16 cellular contexts compared by ENCODE assay signal in genomic region chr9:82147798-82148440, GRCh38.
A peak's percentile ranks its signal among the peaks of the same experiment; 100 is the strongest.
DNase-seq lines count a peak whose midpoint lies in the region; ATAC-seq and TF ChIP-seq lines count a peak whose summit lies in the region.
"Had no signal": no experiment of that assay in that cellular context is flagged by ENCODE, and none has a peak within 500 bp of the region (broad histone marks: within the 10 kb centered on the region; RNA-seq: fewer than 3 reads in every experiment).

No MANE protein-coding gene starts in this region.

- peaks cover 0 to 8% (median 3%) of the 10 kb centered on the region in 8 donors for H3K9me3 Mint-ChIP-seq in CD4-positive, alpha-beta memory T cell

- no peak overlapping the region for H2AFZ ChIP-seq in SK-N-SH (ENCODE audit: low read depth)

- no peak for TF ChIP-seq EP300 in SK-N-SH (IDR thresholded peaks at IDR 0.05; ENCODE audit: borderline replicate concordance in 1 of 2, low read depth in 1 of 2, low read length in 1 of 2)

- no peak for TF ChIP-seq RAD21 in SK-N-SH (IDR thresholded peaks at IDR 0.05; ENCODE audit: low read length)

- H4K20me1 ChIP-seq in SK-N-SH (ENCODE audit: insufficient read depth): no peaks in the 10 kb centered on the region

- TF ChIP-seq CTCF in SK-N-SH (IDR thresholded peaks at IDR 0.05): no peak

- H3K9me3 ChIP-seq in SK-N-SH: no peaks in the 10 kb centered on the region
- no peaks in the 10 kb centered on the region for H3K9me3 ChIP-seq in CD4-positive, alpha-beta memory T cell (ENCODE audit: control insufficient read depth in 1 of 2, low read length in 2 of 2)
- H3K9me3 ChIP-seq: Peyer's patch had no signal

- POLR2A ChIA-PET in SK-N-SH (lab: Yijun Ruan, JAX): no interaction called here
- POLR2A ChIA-PET in CD4-positive, alpha-beta memory T cell (lab: Charles Lee; ENCODE audit: partially characterized antibody): no interaction called here

- H3K9ac ChIP-seq in SK-N-SH: no peak overlapping the region

- intact Hi-C loops in CD4-positive, alpha-beta memory T cell (cut with micrococcal nuclease): no loop called here

- ATAC-seq in SK-N-SH treated with all-trans-retinoic acid at 6 μM for 48 hours (no peak), HG02678 (IDR thresholded peaks at IDR 0.05; ENCODE audit: unreplicated experiment) (no peak)

- no peaks in the 10 kb centered on the region for H3K9me2 ChIP-seq in SK-N-SH

- no peaks in the 10 kb centered on the region for H3K36me3 Mint-ChIP-seq in CD4-positive, alpha-beta memory T cell

- peaks cover 17 to 25% of the 10 kb centered on the region in 2 experiments for H3K4me1 ChIP-seq in SK-N-SH (ENCODE audit: control insufficient read depth in 1 of 2, insufficient read depth in 2 of 2, low read depth in 1 of 2, low read length in 1 of 2)
- H3K4me1 ChIP-seq in CD4-positive, alpha-beta memory T cell (ENCODE audit: insufficient read depth, low read length): no peaks in the 10 kb centered on the region
- H3K4me1 ChIP-seq: Peyer's patch had no signal

- H3K27me3 ChIP-seq in SK-N-SH (ENCODE audit: insufficient read depth): no peaks in the 10 kb centered on the region
- H3K27me3 ChIP-seq in CD4-positive, alpha-beta memory T cell (ENCODE audit: insufficient read depth, low read length): no peaks in the 10 kb centered on the region
- H3K27me3 ChIP-seq: Peyer's patch had no signal

- no peaks in the 10 kb centered on the region for H3K79me2 ChIP-seq in SK-N-SH (ENCODE audit: insufficient read depth)

- peak overlapping the region; percentile 16 to 83; a peak in 3 of 4 replicates for H3K27ac ChIP-seq in SK-N-SH (ENCODE audit: low read depth in 2 of 2, low read length in 1 of 2)
- no peak overlapping the region for H3K27ac ChIP-seq in CD4-positive, alpha-beta memory T cell (ENCODE audit: low read depth, low read length)
- H3K27ac ChIP-seq: C4-2B, Peyer's patch, SK-N-MC had no signal

- WGBS in SK-N-SH (ENCODE audit: low lambda C conversion rate): 57% methylated on average over 2 of the region's 2 CpGs

- no peak overlapping the region for H3K4me3 ChIP-seq in SK-N-SH (ENCODE audit: low read depth in 2 of 2, low read length in 1 of 2)
- H3K4me3 ChIP-seq in CD4-positive, alpha-beta memory T cell (ENCODE audit: low read length in 2 of 2): no peak overlapping the region
- H3K4me3 ChIP-seq: Peyer's patch, SK-N-MC had no signal

- CTCF ChIA-PET in SK-N-SH (lab: Yijun Ruan, JAX): no interaction called here
- CTCF ChIA-PET in CD4-positive, alpha-beta memory T cell (lab: Charles Lee; ENCODE audit: partially characterized antibody): no interaction called here

- no peak for DNase-seq in SK-N-SH
- DNase-seq in RPMI7951 (ENCODE audit: low read depth): peak; percentile 24
- DNase-seq in kidney glomerular epithelial cell (lab: John Stamatoyannopoulos, UW): peak; percentile 31
- no peak for DNase-seq in activated gamma-delta T cell treated with Interleukin-2 at 50 U/mL for 16 hours
- DNase-seq in NCI-H1436 treated with DMSO at 0.1 percent for 48 hours (lab: John Stamatoyannopoulos, UW): no peak
- no peak for DNase-seq in CD4-positive, alpha-beta memory T cell
- DNase-seq: COR-L47, HCEC 1CT, KBM-7, NCI-H2227 treated with DMSO at 0.1 percent for 48 hours, Peyer's patch, Right ventricle myocardium superior had no signal

- no peaks in the 10 kb centered on the region for H3K27me3 Mint-ChIP-seq in CD4-positive, alpha-beta memory T cell

- H3K4me1 Mint-ChIP-seq in CD4-positive, alpha-beta memory T cell: no peaks in the 10 kb centered on the region

- H3K4me3 Mint-ChIP-seq in CD4-positive, alpha-beta memory T cell: no peak overlapping the region

- H3K36me3 ChIP-seq in SK-N-SH (replicated peaks in 1 of 2; ENCODE audit: control insufficient read depth in 1 of 2, insufficient read depth in 2 of 2, low read length in 1 of 2): no peaks in the 10 kb centered on the region
- H3K36me3 ChIP-seq in CD4-positive, alpha-beta memory T cell (ENCODE audit: insufficient read depth, low read length): no peaks in the 10 kb centered on the region
- H3K36me3 ChIP-seq: Peyer's patch had no signal

- H3K4me2 ChIP-seq in SK-N-SH: peak overlapping the region; percentile 74; the same call in 1 of the 2 replicates

- no peak overlapping the region for H3K27ac Mint-ChIP-seq in CD4-positive, alpha-beta memory T cell

- H3F3A ChIP-seq in SK-N-SH (replicated peaks; ENCODE audit: insufficient read depth): peaks cover 18% of the 10 kb centered on the region

TF ChIP-seq in SK-N-SH, 30 proteins besides CTCF, POLR2A, EP300 and RAD21 (continues in another document):
- TF ChIP-seq FOXJ3 (CRISPR knock-in tag; IDR thresholded peaks at IDR 0.05) (no peak), GABPA (IDR thresholded peaks at IDR 0.05; ENCODE audit: low read depth) (no peak), SIN3A (IDR thresholded peaks at IDR 0.05; ENCODE audit: borderline replicate concordance, low read depth, low read length) (no peak), ELF1 (IDR thresholded peaks at IDR 0.05) (no peak), MXI1 (IDR thresholded peaks at IDR 0.05; ENCODE audit: low read depth, low read length) (no peak), EZH2phosphoT487 (IDR thresholded peaks at IDR 0.05; ENCODE audit: borderline replicate concordance, low read depth) (no peak), PBX3 (IDR thresholded peaks at IDR 0.05) (no peak), TCF12 (IDR thresholded peaks at IDR 0.05) (no peak), MEF2A (IDR thresholded peaks at IDR 0.05; ENCODE audit: borderline replicate concordance, low read depth) (no peak)
- TF ChIP-seq, protein P1, sequence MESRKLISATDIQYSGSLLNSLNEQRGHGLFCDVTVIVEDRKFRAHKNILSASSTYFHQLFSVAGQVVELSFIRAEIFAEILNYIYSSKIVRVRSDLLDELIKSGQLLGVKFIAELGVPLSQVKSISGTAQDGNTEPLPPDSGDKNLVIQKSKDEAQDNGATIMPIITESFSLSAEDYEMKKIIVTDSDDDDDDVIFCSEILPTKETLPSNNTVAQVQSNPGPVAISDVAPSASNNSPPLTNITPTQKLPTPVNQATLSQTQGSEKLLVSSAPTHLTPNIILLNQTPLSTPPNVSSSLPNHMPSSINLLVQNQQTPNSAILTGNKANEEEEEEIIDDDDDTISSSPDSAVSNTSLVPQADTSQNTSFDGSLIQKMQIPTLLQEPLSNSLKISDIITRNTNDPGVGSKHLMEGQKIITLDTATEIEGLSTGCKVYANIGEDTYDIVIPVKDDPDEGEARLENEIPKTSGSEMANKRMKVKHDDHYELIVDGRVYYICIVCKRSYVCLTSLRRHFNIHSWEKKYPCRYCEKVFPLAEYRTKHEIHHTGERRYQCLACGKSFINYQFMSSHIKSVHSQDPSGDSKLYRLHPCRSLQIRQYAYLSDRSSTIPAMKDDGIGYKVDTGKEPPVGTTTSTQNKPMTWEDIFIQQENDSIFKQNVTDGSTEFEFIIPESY (IDR thresholded peaks at IDR 0.05; ENCODE audit: borderline replicate concordance, low read depth): no peak

TF ChIP-seq in SK-N-SH treated with all-trans-retinoic acid at 6 μM for 48 hours, 23 proteins besides CTCF, POLR2A, EP300 and RAD21 (continues in another document):
- no peak for TF ChIP-seq ZFP3 (CRISPR knock-in tag; IDR thresholded peaks at IDR 0.05)
- no peak for TF ChIP-seq PPARA (CRISPR knock-in tag; IDR thresholded peaks at IDR 0.05; ENCODE audit: borderline replicate concordance)
- no peak for TF ChIP-seq ISL1 (CRISPR knock-in tag; IDR thresholded peaks at IDR 0.05)
- no peak for TF ChIP-seq OSR1 (CRISPR knock-in tag; IDR thresholded peaks at IDR 0.05)
- TF ChIP-seq BACH2 (CRISPR knock-in tag; IDR thresholded peaks at IDR 0.05; ENCODE audit: borderline replicate concordance): no peak
- TF ChIP-seq RARB (CRISPR knock-in tag; IDR thresholded peaks at IDR 0.05): no peak
- no peak for TF ChIP-seq CREB5 (CRISPR knock-in tag; IDR thresholded peaks at IDR 0.05; ENCODE audit: low read depth)
- no peak for TF ChIP-seq ESRRG (CRISPR knock-in tag; IDR thresholded peaks at IDR 0.05)
- TF ChIP-seq ARNTL (CRISPR knock-in tag; IDR thresholded peaks at IDR 0.05; ENCODE audit: borderline replicate concordance, low read depth): no peak
- TF ChIP-seq ZNF70 (CRISPR knock-in tag; IDR thresholded peaks at IDR 0.05): no peak
- no peak for TF ChIP-seq TOX (CRISPR knock-in tag; IDR thresholded peaks at IDR 0.05; ENCODE audit: borderline replicate concordance)
- no peak for TF ChIP-seq TSHZ2 (CRISPR knock-in tag; IDR thresholded peaks at IDR 0.05)
- no peak for TF ChIP-seq ZNF565 (CRISPR knock-in tag; conservative IDR thresholded peaks at IDR 0.05; ENCODE audit: low read depth)

Comparison
In these comparisons a context has a peak if more than half of its experiments do, and no peak if none do; other contexts are left out.
1. DNase-seq: peak in RPMI7951 (single experiment) and kidney glomerular epithelial cell (single experiment); none in SK-N-SH (single experiment), activated gamma-delta T cell treated with Interleukin-2 at 50 U/mL for 16 hours (single experiment), NCI-H1436 treated with DMSO at 0.1 percent for 48 hours (single experiment) and CD4-positive, alpha-beta memory T cell (0 of 5).